1 cellular context compared by ENCODE assay signal in the genomic region with DNA sequence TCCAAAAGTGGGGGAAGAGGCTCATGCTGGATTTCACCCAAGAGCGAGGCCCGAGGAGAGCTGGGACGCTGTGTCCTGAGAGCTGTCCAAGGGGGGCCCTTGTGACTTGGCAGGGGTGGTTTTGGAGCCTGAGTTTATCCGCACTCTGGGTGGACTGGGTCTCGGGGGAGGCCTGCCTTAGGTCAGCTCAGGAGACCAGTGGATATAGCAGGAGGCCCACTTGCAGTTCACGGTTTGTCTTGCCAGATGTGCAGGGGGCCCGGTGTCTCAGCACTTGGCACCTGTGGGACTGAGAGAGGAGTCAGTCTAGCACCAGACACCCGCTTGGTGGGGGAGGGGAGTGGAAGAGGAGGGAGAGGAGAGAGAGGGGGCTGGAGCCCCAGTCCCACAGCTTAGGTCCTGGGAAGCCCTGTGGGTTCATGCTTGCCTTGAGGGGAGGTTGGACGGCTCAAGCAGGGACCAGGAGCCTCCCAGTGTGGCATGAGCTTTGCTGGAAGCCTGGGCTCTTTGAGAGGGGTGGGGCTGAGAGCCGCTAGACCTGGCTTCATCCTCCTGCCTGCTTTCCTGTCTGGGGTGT.
TF ChIP-seq lines count a peak whose summit lies in the region.

No MANE protein-coding gene starts in this region.

TF ChIP-seq in IMR-90, 13 proteins besides CTCF, POLR2A, EP300 and RAD21:
- no peak for TF ChIP-seq CEBPB (IDR thresholded peaks at IDR 0.05; ENCODE audit: low read depth, low read length)
- no peak for TF ChIP-seq RFX5 (IDR thresholded peaks at IDR 0.05; ENCODE audit: low read depth, low read length)
- no peak for TF ChIP-seq MXI1 (IDR thresholded peaks at IDR 0.05; ENCODE audit: borderline replicate concordance, low read depth, low read length)
- TF ChIP-seq MAFK (IDR thresholded peaks at IDR 0.05; ENCODE audit: low read depth, low read length) = no peak
- TF ChIP-seq BHLHE40 (IDR thresholded peaks at IDR 0.05; ENCODE audit: low read depth, low read length) = no peak
- no peak for TF ChIP-seq MAZ (IDR thresholded peaks at IDR 0.05; ENCODE audit: borderline replicate concordance, low read depth, low read length)
- no peak for TF ChIP-seq SMC3 (IDR thresholded peaks at IDR 0.05; ENCODE audit: low read depth, low read length)
